Comparison of ENCODE assay signal across 19 cellular contexts in the genomic region with DNA sequence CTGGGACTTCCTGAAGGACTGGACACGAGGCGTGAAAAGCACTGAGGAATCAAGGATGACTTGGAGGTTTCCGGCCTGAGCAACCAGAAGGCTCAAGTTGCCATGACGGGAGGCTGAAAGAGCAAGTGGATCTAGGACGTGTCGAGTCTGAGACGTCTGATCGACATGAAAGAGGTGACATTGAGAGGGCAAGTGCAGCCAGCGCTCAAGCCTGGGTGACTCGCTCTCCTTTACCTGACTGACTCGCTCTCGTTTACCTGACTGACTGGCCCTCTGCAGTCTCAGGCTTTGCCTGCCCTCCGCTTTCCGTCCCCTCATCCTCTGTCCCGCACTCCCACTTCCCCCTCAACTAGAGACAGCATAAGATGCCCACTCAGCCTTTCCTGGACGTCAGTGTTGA.
A peak's percentile ranks its signal among the peaks of the same experiment; 100 is the strongest.
DNase-seq lines count a peak whose midpoint lies in the region; ATAC-seq, FAIRE-seq and TF ChIP-seq lines count a peak whose summit lies in the region.
"Had no signal": no experiment of that assay in that cellular context is flagged by ENCODE, and none has a peak within 500 bp of the region (broad histone marks: within the 10 kb centered on the region; RNA-seq: fewer than 3 reads in every experiment).

No MANE protein-coding gene starts in this region.

- H3K36me3 Mint-ChIP-seq in CD4-positive, alpha-beta T cell (ENCODE audit: low read depth), result peaks cover 98% of the 10 kb centered on the region
- H3K36me3 Mint-ChIP-seq in IgD-negative memory B cell (peaks cover 4% of the 10 kb centered on the region), nephron progenitor cell (ENCODE audit: low read depth) (peaks cover 9% of the 10 kb centered on the region)
- peaks cover 48% of the 10 kb centered on the region for H3K36me3 Mint-ChIP-seq in T-helper 2 cell treated with Interferon-gamma antibody and Interleukin-4, amounts not matched to agents 5 μg/mL and 100 μg/mL, for 36 hours (ENCODE audit: low read depth)

- H2BK120ac ChIP-seq in H1 (replicated peaks; ENCODE audit: low read depth, low read length), result no peak overlapping the region

- no peak overlapping the region for H4K5ac ChIP-seq in H1 (ENCODE audit: insufficient read length, low read depth, low read length)

- H2BK5ac ChIP-seq in H1 (ENCODE audit: low read depth, low read length), result 0 out of 2 replicates have a peak overlapping the region, but pooled peaks have one; percentile 16

- DNase-seq in CD4-positive, alpha-beta T cell, result no peak
- DNase-seq in H1 (ENCODE audit: low read depth in 1 of 2, low spot score in 2 of 2) (no peak), nephron progenitor cell (no peak), Kasumi-1 (lab: John Stamatoyannopoulos, UW) (no peak)
- no peak for DNase-seq in T-helper 2 cell treated with Interferon-gamma antibody and Interleukin-4, amounts not matched to agents 5 μg/mL and 100 μg/mL, for 36 hours (ENCODE audit: low spot score)
- DNase-seq: activated T-cell treated with anti-CD3 and anti-CD28 coated beads, Interleukin-2, amount 50 U/mL, for 4 hours; erythroblast; immature natural killer cell; NCI-H1105 treated with DMSO at 0.1 percent for 48 hours; NCI-H2171 treated with DMSO at 0.1 percent for 48 hours; SHP77 had no signal

- H3K4ac ChIP-seq in H1 (replicated peaks; ENCODE audit: insufficient read length, low read depth, low read length), result no peak overlapping the region

- TF ChIP-seq EP300 in H1 (IDR thresholded peaks at IDR 0.05; ENCODE audit: borderline replicate concordance in 1 of 2, low read depth in 2 of 2, low read length in 2 of 2), result no peak

- no peak for FAIRE-seq in H1 (lab: Jason Lieb, UNC)

- no peaks in the 10 kb centered on the region for H3K27me3 ChIP-seq in CD4-positive, alpha-beta T cell (ENCODE audit: control insufficient read depth, insufficient read depth, low read length)
- H3K27me3 ChIP-seq in H1 (replicated peaks in 1 of 4; ENCODE audit: control insufficient read depth in 3 of 4, extremely low read depth in 1 of 4, insufficient read depth in 3 of 4, low read length in 3 of 4), result no peaks in the 10 kb centered on the region
- H3K27me3 ChIP-seq: ascending aorta, vagina had no signal

- H3K4me2 ChIP-seq in H1 (ENCODE audit: insufficient read depth in 1 of 2, low read depth in 2 of 2, low read length in 2 of 2), result no peak overlapping the region

- no peak for TF ChIP-seq CTCF in CD4-positive, alpha-beta T cell (IDR thresholded peaks at IDR 0.05)
- TF ChIP-seq CTCF in H1 (IDR thresholded peaks at IDR 0.05; ENCODE audit: control extremely low read depth in 1 of 3, insufficient read depth in 1 of 3, low read depth in 1 of 3, low read length in 3 of 3) (no peak), nephron progenitor cell (IDR thresholded peaks at IDR 0.05) (no peak)

- intact Hi-C loops in CD4-positive, alpha-beta T cell (cut with DNase I, micrococcal nuclease), result no loop called here

- no peak overlapping the region for H4K91ac ChIP-seq in H1 (replicated peaks; ENCODE audit: insufficient read length, low read length)

- no peak overlapping the region for H2BK20ac ChIP-seq in H1 (ENCODE audit: low read length)

- no peaks in the 10 kb centered on the region for H3K36me3 ChIP-seq in H1 (ENCODE audit: control insufficient read depth in 2 of 4, insufficient read depth in 4 of 4, low read length in 3 of 4)

- ATAC-seq in CD4-positive, alpha-beta T cell (ENCODE audit: poor library complexity), result no peak
- no peak for ATAC-seq in HG02610 (IDR thresholded peaks at IDR 0.05; ENCODE audit: unreplicated experiment)
- ATAC-seq in GM18517 (IDR thresholded peaks at IDR 0.05; ENCODE audit: unreplicated experiment), result no peak
- ATAC-seq: activated T-cell treated with anti-CD3 and anti-CD28 coated beads, Interleukin-2, amount 50 U/mL, for 4 hours had no signal

- H3K79me2 ChIP-seq in H1 (ENCODE audit: control insufficient read depth in 1 of 2, insufficient read depth in 2 of 2, low read length in 2 of 2), result 0 out of 4 replicates have a peak, but pooled peaks cover 0 to 7% of the 10 kb centered on the region in 2 experiments

- no peak for TF ChIP-seq POLR2A in H1 (IDR thresholded peaks at IDR 0.05; ENCODE audit: control extremely low read depth in 1 of 2, low read depth in 2 of 2, low read length in 2 of 2)

- H3K4me1 ChIP-seq in H1 (replicated peaks in 1 of 4; ENCODE audit: control insufficient read depth in 3 of 4, insufficient read depth in 4 of 4, low read length in 3 of 4), result no peaks in the 10 kb centered on the region
- H3K4me1 ChIP-seq: ascending aorta had no signal

- H3K23ac ChIP-seq in H1 (ENCODE audit: insufficient read length), result no peak overlapping the region

- H3K14ac ChIP-seq in H1 (ENCODE audit: insufficient read length), result no peak overlapping the region

- H2AFZ ChIP-seq in H1 (ENCODE audit: low read length), result no peak overlapping the region

- no peak overlapping the region for H3K27ac ChIP-seq in CD4-positive, alpha-beta T cell (ENCODE audit: low read depth, low read length)
- H3K27ac ChIP-seq in H1 (ENCODE audit: low read depth, low read length), result no peak overlapping the region
- H3K27ac ChIP-seq: ascending aorta, coronary artery, HL-60, skin epidermis, vagina had no signal

- H3K18ac ChIP-seq in H1 (ENCODE audit: extremely low read depth, low read length), result no peak overlapping the region

- no peak overlapping the region for H3K4me3 ChIP-seq in H1 (ENCODE audit: extremely low read depth in 1 of 4, insufficient read depth in 2 of 4, low read depth in 3 of 4, low read length in 4 of 4)
- H3K4me3 ChIP-seq: ascending aorta, coronary artery, skin epidermis, vagina had no signal

- H3K23me2 ChIP-seq in H1 (ENCODE audit: low read depth, low read length), result no peaks in the 10 kb centered on the region

- H2BK12ac ChIP-seq in H1 (ENCODE audit: low read depth, low read length), result no peak overlapping the region

- H3K9ac ChIP-seq in H1 (replicated peaks in 1 of 4; ENCODE audit: extremely low read depth in 1 of 4, low read depth in 3 of 4, low read length in 3 of 4), result no peak overlapping the region

- peaks cover 95% of the 10 kb centered on the region for H3K4me1 Mint-ChIP-seq in CD4-positive, alpha-beta T cell (ENCODE audit: low read depth)
- H3K4me1 Mint-ChIP-seq in IgD-negative memory B cell, result peaks cover 19 to 31% (median 21%) of the 10 kb centered on the region in 3 donors
- H3K4me1 Mint-ChIP-seq in nephron progenitor cell, result peaks cover 33% of the 10 kb centered on the region
- H3K4me1 Mint-ChIP-seq in T-helper 2 cell treated with Interferon-gamma antibody and Interleukin-4, amounts not matched to agents 5 μg/mL and 100 μg/mL, for 36 hours (ENCODE audit: low read depth), result peaks cover 53% of the 10 kb centered on the region

- H3K56ac ChIP-seq in H1 (replicated peaks; ENCODE audit: insufficient read length, low read depth, low read length), result no peak overlapping the region

- TF ChIP-seq RAD21 in H1 (IDR thresholded peaks at IDR 0.05 in 1 of 2, conservative IDR thresholded peaks at IDR 0.05 in 1 of 2; ENCODE audit: low read depth in 2 of 2, low read length in 2 of 2), result no peak

- H3K79me1 ChIP-seq in H1 (ENCODE audit: low read depth, low read length), result no peaks in the 10 kb centered on the region; the same call in 1 of the 2 replicates

- no peaks in the 10 kb centered on the region for H3K9me3 ChIP-seq in CD4-positive, alpha-beta T cell (ENCODE audit: control insufficient read depth, low read length)
- H3K9me3 ChIP-seq in H1 (ENCODE audit: insufficient read depth in 2 of 2, low read depth in 1 of 2, low read length in 1 of 2), result no peaks in the 10 kb centered on the region
- H3K9me3 ChIP-seq: ascending aorta, vagina had no signal

- peaks cover 5 to 6% of the 10 kb centered on the region in 2 experiments for H4K20me1 ChIP-seq in H1 (replicated peaks in 1 of 2; ENCODE audit: control insufficient read depth in 1 of 2, insufficient read depth in 2 of 2, low read length in 2 of 2)

- no peak overlapping the region; the same call in none of the 2 replicates for H4K8ac ChIP-seq in H1 (ENCODE audit: extremely low read depth, insufficient read depth, low read length)

- H3K9me3 Mint-ChIP-seq in CD4-positive, alpha-beta T cell, result no peaks in the 10 kb centered on the region
- H3K9me3 Mint-ChIP-seq in IgD-negative memory B cell (no peaks in the 10 kb centered on the region), nephron progenitor cell (no peaks in the 10 kb centered on the region)
- H3K9me3 Mint-ChIP-seq in T-helper 2 cell treated with Interferon-gamma antibody and Interleukin-4, amounts not matched to agents 5 μg/mL and 100 μg/mL, for 36 hours, result no peaks in the 10 kb centered on the region
- H3K9me3 Mint-ChIP-seq: activated T-cell treated with anti-CD3 and anti-CD28 coated beads, Interleukin-2, amount 50 U/mL, for 4 hours had no signal

- CTCF ChIA-PET in CD4-positive, alpha-beta T cell (lab: Charles Lee), result interaction anchor here (1.5 kb wide), 1 partner anchor 11 kb away, joined by 3 read pairs; no protein-coding TSS in a partner anchor
- CTCF ChIA-PET in H1 (lab: Charles Lee; ENCODE audit: partially characterized antibody), result interaction anchor here (0.8 to 9.5 kb wide), 4 partner anchors 16 to 289 kb away, joined by 4 to 112 read pairs (median 4); no protein-coding TSS in a partner anchor

- WGBS in H1 (ENCODE audit: extremely low coverage in 1 of 2, insufficient coverage in 1 of 2, insufficient read length in 1 of 2, insufficient replicate concordance in 2 of 2, low coverage in 1 of 2, low lambda C conversion rate in 2 of 2, missing lambda C conversion rate in 1 of 2), 2 experiments, result 89% methylated on average over 16 of the region's 16 CpGs; no CpG with 5 or more reads in 1 of the 2 experiments

- H3K27ac Mint-ChIP-seq in CD4-positive, alpha-beta T cell, result peak overlapping the region; percentile 45
- H3K27ac Mint-ChIP-seq in IgD-negative memory B cell (peak overlapping the region; percentile 39 to 77 (median 45)), nephron progenitor cell (peak overlapping the region; percentile 43)
- no peak overlapping the region for H3K27ac Mint-ChIP-seq in T-helper 2 cell treated with Interferon-gamma antibody and Interleukin-4, amounts not matched to agents 5 μg/mL and 100 μg/mL, for 36 hours

- no peak overlapping the region for H2BK15ac ChIP-seq in H1 (ENCODE audit: low read length)

- H2AK5ac ChIP-seq in H1 (ENCODE audit: low read depth, low read length), result no peak overlapping the region

- H3K4me3 Mint-ChIP-seq in CD4-positive, alpha-beta T cell, result no peak overlapping the region
- no peak overlapping the region for H3K4me3 Mint-ChIP-seq in IgD-negative memory B cell
- no peak overlapping the region for H3K4me3 Mint-ChIP-seq in nephron progenitor cell
- no peak overlapping the region for H3K4me3 Mint-ChIP-seq in T-helper 2 cell treated with Interferon-gamma antibody and Interleukin-4, amounts not matched to agents 5 μg/mL and 100 μg/mL, for 36 hours
- H3K4me3 Mint-ChIP-seq: activated T-cell treated with anti-CD3 and anti-CD28 coated beads, Interleukin-2, amount 50 U/mL, for 4 hours had no signal

- POLR2A ChIA-PET in CD4-positive, alpha-beta T cell (lab: Charles Lee), result no interaction called here
- POLR2A ChIA-PET in H1 (lab: Charles Lee; ENCODE audit: partially characterized antibody), result no interaction called here

- H3K27me3 Mint-ChIP-seq in CD4-positive, alpha-beta T cell, result no peaks in the 10 kb centered on the region
- H3K27me3 Mint-ChIP-seq in IgD-negative memory B cell (no peaks in the 10 kb centered on the region), nephron progenitor cell (ENCODE audit: low read depth, poor library complexity) (no peaks in the 10 kb centered on the region)
- H3K27me3 Mint-ChIP-seq in T-helper 2 cell treated with Interferon-gamma antibody and Interleukin-4, amounts not matched to agents 5 μg/mL and 100 μg/mL, for 36 hours (ENCODE audit: low read depth), result no peaks in the 10 kb centered on the region
